12 cellular contexts compared by ENCODE assay signal in genomic region chr17:76491271-76492184, GRCh38. TPM values are rescaled to one million over a fixed set of nuclear protein-coding genes. Genes with fewer than 3 reads are reported as not detected.
DNase-seq lines count a peak whose midpoint lies in the region; ATAC-seq and TF ChIP-seq lines count a peak whose summit lies in the region.
"Had no signal": no experiment of that assay in that cellular context is flagged by ENCODE, and none has a peak within 500 bp of the region (broad histone marks: within the 10 kb centered on the region; RNA-seq: fewer than 3 reads in every experiment).

No MANE protein-coding gene starts in this region.

- TF ChIP-seq CTCF in coronary artery (IDR thresholded peaks at IDR 0.05), result no peak
- TF ChIP-seq CTCF in sigmoid colon (IDR thresholded peaks at IDR 0.05), result no peak
- no peak for TF ChIP-seq CTCF in nephron progenitor cell (IDR thresholded peaks at IDR 0.05)

- H3K36me3 ChIP-seq in sigmoid colon, result no peaks in the 10 kb centered on the region

- H3K9me3 Mint-ChIP-seq in nephron progenitor cell, result no peaks in the 10 kb centered on the region

- H3K27ac ChIP-seq in coronary artery, result peak overlapping the region; percentile 46 to 81
- H3K27ac ChIP-seq in sigmoid colon, result peak overlapping the region; percentile 55 to 70 (median 66)

- ATAC-seq in GM18907 (IDR thresholded peaks at IDR 0.05; ENCODE audit: unreplicated experiment) (peak; percentile 17), HG03432 (IDR thresholded peaks at IDR 0.05; ENCODE audit: unreplicated experiment) (peak; percentile 1)

- intact Hi-C loops in sigmoid colon (cut with DNase I), result no loop called here

- WGBS in sigmoid colon, 2 donors, result 54 to 60% methylated on average over 17 of the region's 17 CpGs

- no peak for TF ChIP-seq EP300 in sigmoid colon (IDR thresholded peaks at IDR 0.05)

- H3K4me3 ChIP-seq in coronary artery (no peak overlapping the region), sigmoid colon (no peak overlapping the region)
- H3K4me3 ChIP-seq: tibial artery had no signal

- no peak for TF ChIP-seq POLR2A in sigmoid colon (IDR thresholded peaks at IDR 0.05)

- no peak overlapping the region for H3K4me3 Mint-ChIP-seq in nephron progenitor cell

- H3K27me3 Mint-ChIP-seq in nephron progenitor cell (ENCODE audit: low read depth, poor library complexity), result peaks cover 11% of the 10 kb centered on the region

- H3K27ac Mint-ChIP-seq in nephron progenitor cell, result no peak overlapping the region

- no peaks in the 10 kb centered on the region for H3K36me3 Mint-ChIP-seq in nephron progenitor cell (ENCODE audit: low read depth)

- no peaks in the 10 kb centered on the region for H3K27me3 ChIP-seq in sigmoid colon
- H3K27me3 ChIP-seq: tibial artery had no signal

- DNase-seq in coronary artery (ENCODE audit: low spot score), result no peak
- no peak for DNase-seq in sigmoid colon
- DNase-seq in C1 segment of cervical spinal cord (lab: John Stamatoyannopoulos, UW), result no peak
- no peak for DNase-seq in nephron progenitor cell
- no peak for DNase-seq in NCI-H748 treated with DMSO at 0.1 percent for 48 hours (lab: John Stamatoyannopoulos, UW)
- DNase-seq in dedifferentiated amniotic fluid mesenchymal stem cell (ENCODE audit: extremely low spot score), result no peak
- DNase-seq: erythroblast, tibial artery had no signal

- H3K9me3 ChIP-seq in sigmoid colon, result no peaks in the 10 kb centered on the region
- H3K9me3 ChIP-seq: tibial artery had no signal

- H3K4me1 ChIP-seq in sigmoid colon, result no peaks in the 10 kb centered on the region

- peaks cover 21% of the 10 kb centered on the region for H3K4me1 Mint-ChIP-seq in nephron progenitor cell

RNA-seq across cellular contexts. Expression of gene RHBDF2, which starts 9.7 kb away (rescaled TPM):
- 10 to 100 TPM in 3 of 4 donors, 1 to 10 TPM in 1; 7.9 to 27.6 (median 12.5) TPM for total RNA-seq in sigmoid colon
- 10 to 100 TPM in 1 of 3 donors, 1 to 10 TPM in 2; 1.2 to 35.7 (median 5.8) TPM for polyA plus RNA-seq in sigmoid colon

RNA-seq across cellular contexts. Expression of gene AANAT, which starts 24.1 kb away (rescaled TPM):
- total RNA-seq in sigmoid colon, result not detected
- under 1 TPM in 1 of 3 donors, not detected in 2; 0.12 TPM for polyA plus RNA-seq in sigmoid colon
- total RNA-seq: LHCN-M2, posterior vena cava had no signal

RNA-seq across cellular contexts. Expression of gene UBE2O, which starts 38.6 kb away (rescaled TPM):
- total RNA-seq in sigmoid colon, result 10 to 100 TPM; 11.0 to 26.3 (median 16.1) TPM
- polyA plus RNA-seq in sigmoid colon, result 10 to 100 TPM in 1 of 3 donors, 1 to 10 TPM in 2; 6.2 to 16.1 (median 6.6) TPM

RNA-seq across cellular contexts. Expression of gene CYGB, which starts 46.0 kb away (rescaled TPM):
- 10 to 100 TPM; 18.6 to 33.4 (median 19.3) TPM for total RNA-seq in sigmoid colon
- polyA plus RNA-seq in sigmoid colon, result 10 to 100 TPM in 2 of 3 donors, 1 to 10 TPM in 1; 9.7 to 25.8 (median 10.1) TPM

RNA-seq across cellular contexts. Expression of gene PRCD, which starts 48.3 kb away (rescaled TPM):
- 1 to 10 TPM; 1.1 to 6.1 (median 3.6) TPM for total RNA-seq in sigmoid colon
- 1 to 10 TPM in 2 of 3 donors, not detected in 1; 4.8 to 7.1 TPM for polyA plus RNA-seq in sigmoid colon
